9 cellular contexts compared by ENCODE assay signal in genomic region chr19:33226550-33227241, GRCh38. TPM values are rescaled to one million over a fixed set of nuclear protein-coding genes. Genes with fewer than 3 reads are reported as not detected.
A peak's percentile ranks its signal among the peaks of the same experiment; 100 is the strongest.
DNase-seq lines count a peak whose midpoint lies in the region; ATAC-seq lines count a peak whose summit lies in the region.
"Had no signal": no experiment of that assay in that cellular context is flagged by ENCODE, and none has a peak within 500 bp of the region (broad histone marks: within the 10 kb centered on the region; RNA-seq: fewer than 3 reads in every experiment).

No MANE protein-coding gene starts in this region.

- ATAC-seq in T-cell (replicated peaks in 1 of 4), result peak; percentile 38 to 62 (median 54)
- peak; percentile 31 for ATAC-seq in stimulated activated effector memory CD8-positive, alpha-beta T cell treated with anti-CD3 and anti-CD28 coated beads, Interleukin-12 subunit alpha, Interleukin-12 subunit beta, amount 100 ng/mL, for 72 hours

- peak overlapping the region; percentile 59 to 79 (median 65) for H3K4me3 Mint-ChIP-seq in T-cell
- H3K4me3 Mint-ChIP-seq in stimulated activated effector memory CD8-positive, alpha-beta T cell treated with anti-CD3 and anti-CD28 coated beads, Interleukin-12 subunit alpha, Interleukin-12 subunit beta, amount 100 ng/mL, for 72 hours, result peak overlapping the region; percentile 54

- no peak overlapping the region for H3K9ac ChIP-seq in iPS-15b (ENCODE audit: low read depth, low read length)

- POLR2A ChIA-PET in T-cell (lab: Charles Lee), result no interaction called here

- peaks cover 12% of the 10 kb centered on the region for H3K36me3 Mint-ChIP-seq in T-cell
- no peaks in the 10 kb centered on the region for H3K36me3 Mint-ChIP-seq in stimulated activated effector memory CD8-positive, alpha-beta T cell treated with anti-CD3 and anti-CD28 coated beads, Interleukin-12 subunit alpha, Interleukin-12 subunit beta, amount 100 ng/mL, for 72 hours

- H3K27ac Mint-ChIP-seq in T-cell, result no peak overlapping the region
- no peak overlapping the region for H3K27ac Mint-ChIP-seq in stimulated activated effector memory CD8-positive, alpha-beta T cell treated with anti-CD3 and anti-CD28 coated beads, Interleukin-12 subunit alpha, Interleukin-12 subunit beta, amount 100 ng/mL, for 72 hours

- peaks cover 53 to 70% of the 10 kb centered on the region in 2 donors for H3K27me3 Mint-ChIP-seq in T-cell

- DNase-seq in NCI-H524 (lab: John Stamatoyannopoulos, UW), result peak; percentile 10 to 51
- no peak for DNase-seq in NCI-H524 treated with DMSO at 0.1 percent for 48 hours (lab: John Stamatoyannopoulos, UW)
- no peak for DNase-seq in T-cell
- DNase-seq in stimulated activated effector memory CD8-positive, alpha-beta T cell treated with anti-CD3 and anti-CD28 coated beads, Interleukin-12 subunit alpha, Interleukin-12 subunit beta, amount 100 ng/mL, for 72 hours (ENCODE audit: low spot score in 2 of 2), result no peak
- no peak for DNase-seq in SKM-1 (lab: John Stamatoyannopoulos, UW; ENCODE audit: unreplicated experiment)
- no peak for DNase-seq in RKO (ENCODE audit: low spot score)
- no peak for DNase-seq in activated CD8-positive, alpha-beta memory T cell treated with anti-CD3 and anti-CD28 coated beads, Interleukin-2, amount 50 U/mL, for 4 hours
- DNase-seq: stimulated activated CD4-positive, alpha-beta T cell treated with anti-CD3 and anti-CD28 coated beads, Interleukin-4, amount 100 ng/mL, for 24 hours had no signal

- H3K36me3 ChIP-seq in iPS-15b (ENCODE audit: control insufficient read depth, insufficient read depth, low read length), result no peaks in the 10 kb centered on the region

- peaks cover 13 to 14% (median 14%) of the 10 kb centered on the region in 3 donors for H3K9me3 Mint-ChIP-seq in T-cell
- peaks cover 12% of the 10 kb centered on the region for H3K9me3 Mint-ChIP-seq in stimulated activated effector memory CD8-positive, alpha-beta T cell treated with anti-CD3 and anti-CD28 coated beads, Interleukin-12 subunit alpha, Interleukin-12 subunit beta, amount 100 ng/mL, for 72 hours

- peaks cover 3% of the 10 kb centered on the region for H3K4me1 ChIP-seq in iPS-15b (ENCODE audit: control insufficient read depth, insufficient read depth, low read length)

- CTCF ChIA-PET in T-cell (lab: Charles Lee), result no interaction called here

- no peaks in the 10 kb centered on the region for H3K9me3 ChIP-seq in iPS-15b (ENCODE audit: control insufficient read depth, insufficient read depth, low read length)

- peak overlapping the region; percentile 65 for H3K4me3 ChIP-seq in iPS-15b (ENCODE audit: low read depth, low read length)

- peaks cover 34% of the 10 kb centered on the region for H3K27me3 ChIP-seq in iPS-15b (ENCODE audit: control insufficient read depth, insufficient read depth, low read length)

- peaks cover 10 to 14% (median 11%) of the 10 kb centered on the region in 3 donors for H3K4me1 Mint-ChIP-seq in T-cell
- H3K4me1 Mint-ChIP-seq in stimulated activated effector memory CD8-positive, alpha-beta T cell treated with anti-CD3 and anti-CD28 coated beads, Interleukin-12 subunit alpha, Interleukin-12 subunit beta, amount 100 ng/mL, for 72 hours, result peaks cover 8% of the 10 kb centered on the region

RNA-seq across cellular contexts. Expression of gene SLC7A10, which starts 1.0 kb away (rescaled TPM):
- total RNA-seq in T-cell, result not detected

RNA-seq across cellular contexts. Expression of gene LRP3, which starts 32.6 kb away (rescaled TPM):
- total RNA-seq in T-cell, result under 1 TPM in 3 of 5 donors, not detected in 2; 0.13 to 0.55 (median 0.19) TPM

Comparison
In these comparisons a context has a peak if more than half of its experiments do, and no peak if none do; other contexts are left out.
1. DNase-seq: peak in NCI-H524 (2 of 2); none in NCI-H524 treated with DMSO at 0.1 percent for 48 hours (single experiment), T-cell (0 of 34), stimulated activated effector memory CD8-positive, alpha-beta T cell treated with anti-CD3 and anti-CD28 coated beads, Interleukin-12 subunit alpha, Interleukin-12 subunit beta, amount 100 ng/mL, for 72 hours (0 of 2), SKM-1 (single experiment), RKO (single experiment) and activated CD8-positive, alpha-beta memory T cell treated with anti-CD3 and anti-CD28 coated beads, Interleukin-2, amount 50 U/mL, for 4 hours (single experiment).